26 cellular contexts compared by ENCODE assay signal in the genomic region with DNA sequence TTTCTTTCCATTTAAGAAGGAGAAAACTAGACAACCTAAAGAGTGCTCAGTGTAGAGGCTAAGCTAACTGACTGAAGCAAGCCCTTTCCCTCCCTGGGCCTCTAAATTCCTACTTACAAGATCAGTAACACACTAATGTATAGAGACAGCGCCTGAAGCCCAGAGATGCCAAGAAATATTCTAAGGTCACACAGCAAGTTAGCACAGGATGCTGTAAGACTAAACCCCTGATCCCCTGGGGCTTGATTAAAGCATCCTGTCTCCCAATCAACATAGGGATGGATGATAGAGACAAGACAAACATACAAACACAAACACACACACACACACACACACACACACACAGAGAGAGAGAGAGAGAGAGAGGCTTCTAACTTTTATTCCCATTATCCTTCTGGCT. TPM values are rescaled to one million over a fixed set of nuclear protein-coding genes. Genes with fewer than 3 reads are reported as not detected.
"Had no signal": no experiment of that assay in that cellular context is flagged by ENCODE, and none has a peak within 500 bp of the region (broad histone marks: within the 10 kb centered on the region; RNA-seq: fewer than 3 reads in every experiment).

No MANE protein-coding gene starts in this region.

- H3K27ac Mint-ChIP-seq: naive thymus-derived CD4-positive, alpha-beta T cell; nephron; stimulated activated naive CD8-positive, alpha-beta T cell treated with anti-CD3 and anti-CD28 coated beads, Interleukin-15, amount 100 ng/mL, for 72 hours had no signal

- H3K36me3 ChIP-seq: esophagus muscularis mucosa, ovary, suprapubic skin, transverse colon, upper lobe of right lung, vagina had no signal

- H3K9me3 Mint-ChIP-seq: nephron; stimulated activated naive CD8-positive, alpha-beta T cell treated with anti-CD3 and anti-CD28 coated beads, Interleukin-15, amount 100 ng/mL, for 72 hours had no signal

- H3K4me3 ChIP-seq: coronary artery, esophagus muscularis mucosa, ovary, smooth muscle cell, suprapubic skin, transverse colon, upper lobe of right lung, vagina had no signal

- FAIRE-seq: endothelial cell of umbilical vein, kidney had no signal

- H3K4me3 Mint-ChIP-seq: naive thymus-derived CD4-positive, alpha-beta T cell; nephron; stimulated activated naive CD8-positive, alpha-beta T cell treated with anti-CD3 and anti-CD28 coated beads, Interleukin-15, amount 100 ng/mL, for 72 hours had no signal

- H3K27me3 ChIP-seq: esophagus muscularis mucosa, ovary, suprapubic skin, transverse colon, upper lobe of right lung, vagina had no signal

- H3K4me2 ChIP-seq: smooth muscle cell had no signal

- ATAC-seq: naive thymus-derived CD4-positive, alpha-beta T cell; sciatic nerve; stimulated activated naive CD8-positive, alpha-beta T cell treated with anti-CD3 and anti-CD28 coated beads, Interleukin-15, amount 100 ng/mL, for 72 hours; upper lobe of right lung had no signal

- DNase-seq: dermis blood vessel endothelial cell; effector memory CD4-positive, alpha-beta T cell; foreskin melanocyte; hypothalamus; kidney; mesenchymal stem cell; midbrain; naive thymus-derived CD4-positive, alpha-beta T cell; occipital lobe; ovary; stimulated activated CD4-positive, alpha-beta T cell treated with anti-CD3 and anti-CD28 coated beads, Interleukin-12 subunit alpha, Interleukin-12 subunit beta, amount 100 ng/mL, for 4 hours; stimulated activated CD4-positive, alpha-beta T cell treated with anti-CD3 and anti-CD28 coated beads, Interleukin-1b, Interleukin-23, amount 100 ng/mL, for 48 hours; stimulated activated CD4-positive, alpha-beta T cell treated with anti-CD3 and anti-CD28 coated beads, Interleukin-4, amount 100 ng/mL, for 1 hour; stimulated activated CD8-positive, alpha-beta memory T cell treated with anti-CD3 and anti-CD28 coated beads, Interleukin-4, amount 100 ng/mL, for 48 hours; stimulated activated naive CD4-positive, alpha-beta T cell; stimulated activated naive CD8-positive, alpha-beta T cell treated with anti-CD3 and anti-CD28 coated beads, Interleukin-15, amount 100 ng/mL, for 72 hours; transverse colon; upper lobe of right lung had no signal

- H3K9me3 ChIP-seq: esophagus muscularis mucosa, ovary, suprapubic skin, transverse colon, upper lobe of right lung, vagina had no signal

- H3K27ac ChIP-seq: coronary artery, esophagus muscularis mucosa, ovary, suprapubic skin, transverse colon, upper lobe of right lung, vagina had no signal

RNA-seq across cellular contexts. Expression of a gene that starts 5.6 kb away (rescaled TPM):
- polyA plus RNA-seq: naive thymus-derived CD4-positive, alpha-beta T cell had no signal
